ENCODE assay signal across 8 cellular contexts in genomic region chr12:56158926-56159461, GRCh38. TPM values are rescaled to one million over a fixed set of nuclear protein-coding genes. Genes with fewer than 3 reads are reported as not detected.
DNase-seq lines count a peak whose midpoint lies in the region; ATAC-seq, FAIRE-seq and TF ChIP-seq lines count a peak whose summit lies in the region.

No MANE protein-coding gene starts in this region.

- CTCF ChIA-PET in HCT116 (lab: Charles Lee) = interaction anchor here (1.1 to 1.4 kb wide), 2 partner anchors 31 to 41 kb away, joined by 4 to 5 read pairs; partner anchors contain the start of genes SMARCC2 and ZC3H10

- TF ChIP-seq RAD21 in HCT116 (IDR thresholded peaks at IDR 0.05; ENCODE audit: low read depth) = no peak

- peak; percentile 66 for DNase-seq in CD1c-positive myeloid dendritic cell (ENCODE audit: extremely low spot score)
- no peak for DNase-seq in HCT116 (ENCODE audit: low read depth, low spot score)
- DNase-seq in RCC 7860 (ENCODE audit: low spot score) = peak; percentile 49
- DNase-seq in central memory CD8-positive, alpha-beta T cell (ENCODE audit: low spot score in 2 of 2) = no peak
- peak; percentile 73 for DNase-seq in iris pigment epithelial cell (ENCODE audit: low read depth)
- no peak for DNase-seq in COR-L47 (lab: John Stamatoyannopoulos, UW)
- DNase-seq in effector CD4-positive, alpha-beta T cell = no peak

- TF ChIP-seq POLR2A in HCT116 (IDR thresholded peaks at IDR 0.05; ENCODE audit: borderline replicate concordance, extremely low read depth, insufficient read depth, insufficient read length) = no peak

- H3K4me1 ChIP-seq in HCT116 (ENCODE audit: control insufficient read depth in 1 of 2, insufficient read depth in 2 of 2, low read length in 2 of 2) = peaks cover 12 to 24% of the 10 kb centered on the region in 2 experiments
- peaks cover 33% of the 10 kb centered on the region for H3K4me1 ChIP-seq in skeletal muscle satellite cell (ENCODE audit: control insufficient read depth, insufficient read depth, low read length)

- H2AFZ ChIP-seq in HCT116 (ENCODE audit: low read depth, low read length, poor library complexity, severe bottlenecking) = no peak overlapping the region

- intact Hi-C loops in HCT116 (cut with micrococcal nuclease) = loop anchor here (2.0 kb wide), 1 partner anchor 40 kb away; the partner anchor contains the start of gene ZC3H10

- H3K36me3 ChIP-seq in HCT116 (ENCODE audit: control insufficient read depth in 1 of 2, insufficient read depth in 2 of 2, low read length in 2 of 2) = peaks cover 35 to 48% of the 10 kb centered on the region in 2 experiments; a peak in 3 of 4 replicates
- peaks cover 52% of the 10 kb centered on the region for H3K36me3 ChIP-seq in skeletal muscle satellite cell (ENCODE audit: insufficient read depth, low read length)

- no peaks in the 10 kb centered on the region for H3K27me3 ChIP-seq in HCT116 (ENCODE audit: insufficient read depth, low read length)
- no peaks in the 10 kb centered on the region for H3K27me3 ChIP-seq in skeletal muscle satellite cell (ENCODE audit: control insufficient read depth, insufficient read depth, low read length)

- H3K36me3 Mint-ChIP-seq in central memory CD8-positive, alpha-beta T cell (ENCODE audit: insufficient read depth) = peaks cover 43% of the 10 kb centered on the region

- H3K9ac ChIP-seq in HCT116 (ENCODE audit: low read length) = peak overlapping the region; percentile 99
- H3K9ac ChIP-seq in skeletal muscle satellite cell (ENCODE audit: low read depth, low read length) = peak overlapping the region; percentile 97

- no peak for TF ChIP-seq CTCF in HCT116 (IDR thresholded peaks at IDR 0.05 in 2 of 3, conservative IDR thresholded peaks at IDR 0.05 in 1 of 3; ENCODE audit: borderline replicate concordance in 1 of 3, insufficient read depth in 1 of 3, low read depth in 2 of 3, low read length in 2 of 3)

- H3K27ac ChIP-seq in HCT116 (ENCODE audit: low read depth, low read length) = peak overlapping the region; percentile 85

- ATAC-seq in HCT116 = peak; percentile 55
- no peak for ATAC-seq in central memory CD8-positive, alpha-beta T cell (replicated peaks; ENCODE audit: extremely low read depth, poor library complexity, severe bottlenecking)

- H3K79me2 ChIP-seq in HCT116 (ENCODE audit: insufficient read depth, low read length) = peaks cover 43% of the 10 kb centered on the region

- H4K20me1 ChIP-seq in HCT116 (ENCODE audit: insufficient read depth) = no peaks in the 10 kb centered on the region

- H3K9me3 Mint-ChIP-seq in central memory CD8-positive, alpha-beta T cell = no peaks in the 10 kb centered on the region

- BruUV-seq in HCT116 (replicated peaks; lab: Mats Ljungman, UMichigan) = TSS peak; percentile 67

- peak overlapping the region; percentile 94 for H3K27ac Mint-ChIP-seq in central memory CD8-positive, alpha-beta T cell (ENCODE audit: low read depth)

- FAIRE-seq in RCC 7860 (lab: Jason Lieb, UNC) = no peak

- H3K27me3 Mint-ChIP-seq in central memory CD8-positive, alpha-beta T cell = no peaks in the 10 kb centered on the region

- RAD21 ChIA-PET in HCT116 (lab: Charles Lee; ENCODE audit: low non-redundant PET in 1 of 2, low total read pairs in 2 of 2, uncharacterized antibody in 2 of 2, unreplicated experiment in 2 of 2) = no interaction called here

- H3K9me2 ChIP-seq in HCT116 (ENCODE audit: insufficient read depth) = no peaks in the 10 kb centered on the region

- POLR2A ChIA-PET in HCT116 (lab: Charles Lee) = interaction anchor here (1.3 to 1.8 kb wide), 2 partner anchors 31 to 41 kb away, joined by 5 to 7 read pairs; partner anchors contain the start of genes ESYT1 and ZC3H10

- peaks cover 54% of the 10 kb centered on the region for H3K4me1 Mint-ChIP-seq in central memory CD8-positive, alpha-beta T cell

- peak overlapping the region; percentile 78 to 96 for H3K4me3 ChIP-seq in HCT116 (replicated peaks in 1 of 2; ENCODE audit: low read depth in 1 of 2, low read length in 2 of 2)
- peak overlapping the region; percentile 90 for H3K4me3 ChIP-seq in skeletal muscle satellite cell (ENCODE audit: low read length)

- H3K4me3 Mint-ChIP-seq in central memory CD8-positive, alpha-beta T cell = peak overlapping the region; percentile 94

- H3K4me2 ChIP-seq in HCT116 (ENCODE audit: low read length) (peak overlapping the region; percentile 96), skeletal muscle satellite cell (ENCODE audit: low read length) (peak overlapping the region; percentile 97)

- no peaks in the 10 kb centered on the region for H3K9me3 ChIP-seq in HCT116 (ENCODE audit: control insufficient read depth in 1 of 2, insufficient read depth in 1 of 2, low read depth in 1 of 2, low read length in 2 of 2)
- no peaks in the 10 kb centered on the region for H3K9me3 ChIP-seq in skeletal muscle satellite cell (replicated peaks; ENCODE audit: low read length)

TF ChIP-seq in HCT116, 20 proteins besides CTCF, POLR2A, EP300 and RAD21:
- TF ChIP-seq JUND (IDR thresholded peaks at IDR 0.05) (no peak), REST (IDR thresholded peaks at IDR 0.05; ENCODE audit: low read depth) (no peak), YY1 (IDR thresholded peaks at IDR 0.05; ENCODE audit: extremely low read depth, insufficient replicate concordance, low read depth, low read length) (no peak), EZH2phosphoT487 (IDR thresholded peaks at IDR 0.05; ENCODE audit: borderline replicate concordance) (no peak)

RNA-seq across cellular contexts. Expression of gene MYL6, which starts 0.8 kb away (rescaled TPM):
- 554 TPM for total RNA-seq in HCT116 (2021; ENCODE audit: unreplicated experiment)
- polyA plus RNA-seq in HCT116 (2012) = 910 and 946 TPM in 2 replicates
- total RNA-seq in skeletal muscle satellite cell (2012; rRNA removed) = 1,015 and 1,106 TPM in 2 replicates

RNA-seq across cellular contexts. Expression of gene MYL6B, which starts 6.6 kb away (rescaled TPM):
- total RNA-seq in HCT116 (2021; ENCODE audit: unreplicated experiment) = 94.3 TPM
- polyA plus RNA-seq in HCT116 (2012) = 92.6 and 103 TPM in 2 replicates
- total RNA-seq in skeletal muscle satellite cell (2012; rRNA removed) = 49.4 and 104 TPM in 2 replicates

RNA-seq across cellular contexts. Expression of gene SMARCC2, which starts 30.3 kb away (rescaled TPM):
- 99.7 TPM for total RNA-seq in HCT116 (2021; ENCODE audit: unreplicated experiment)
- 46.0 and 55.3 TPM in 2 replicates for polyA plus RNA-seq in HCT116 (2012)
- 24.9 and 27.1 TPM in 2 replicates for total RNA-seq in skeletal muscle satellite cell (2012; rRNA removed)

RNA-seq across cellular contexts. Expression of gene ESYT1, which starts 30.9 kb away (rescaled TPM):
- total RNA-seq in HCT116 (2021; ENCODE audit: unreplicated experiment) = 80.9 TPM
- polyA plus RNA-seq in HCT116 (2012) = 67.3 and 87.6 TPM in 2 replicates
- total RNA-seq in skeletal muscle satellite cell (2012; rRNA removed) = 186 and 199 TPM in 2 replicates

RNA-seq across cellular contexts. Expression of gene ZC3H10, which starts 40.9 kb away (rescaled TPM):
- total RNA-seq in HCT116 (2021; ENCODE audit: unreplicated experiment) = 8.7 TPM
- polyA plus RNA-seq in HCT116 (2012) = 3.6 and 3.7 TPM in 2 replicates
- 2.8 and 5.6 TPM in 2 replicates for total RNA-seq in skeletal muscle satellite cell (2012; rRNA removed)

Comparison
In these comparisons a context has a peak if more than half of its experiments do, and no peak if none do; other contexts are left out.
1. DNase-seq: peak in CD1c-positive myeloid dendritic cell (single experiment), RCC 7860 (single experiment) and iris pigment epithelial cell (single experiment); none in HCT116 (single experiment), central memory CD8-positive, alpha-beta T cell (0 of 2), COR-L47 (single experiment) and effector CD4-positive, alpha-beta T cell (single experiment).